ENCODE assay signal across 15 cellular contexts in the genomic region with DNA sequence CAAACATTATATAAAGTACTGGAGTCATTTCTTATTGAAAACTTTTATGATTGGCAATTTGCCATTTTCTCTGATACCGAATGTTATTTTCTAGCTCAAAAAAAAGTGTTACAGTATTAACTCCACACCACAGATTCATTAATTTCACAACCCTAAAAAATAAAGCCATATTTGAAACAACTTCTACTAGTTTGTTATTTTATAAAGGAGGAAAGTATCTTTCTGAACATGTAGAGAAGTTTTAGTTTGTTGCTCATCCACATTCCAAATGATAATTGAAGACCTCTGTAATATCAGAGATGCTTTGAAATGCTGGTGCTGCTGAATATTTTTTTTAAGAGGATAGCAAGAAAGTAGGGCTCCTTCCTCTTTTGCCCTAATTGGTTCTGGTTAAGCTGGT. TPM values are rescaled to one million over a fixed set of nuclear protein-coding genes. Genes with fewer than 3 reads are reported as not detected.
DNase-seq lines count a peak whose midpoint lies in the region; ATAC-seq and TF ChIP-seq lines count a peak whose summit lies in the region.
"Had no signal": no experiment of that assay in that cellular context is flagged by ENCODE, and none has a peak within 500 bp of the region (broad histone marks: within the 10 kb centered on the region; RNA-seq: fewer than 3 reads in every experiment).

No MANE protein-coding gene starts in this region.

- H3K4me3 ChIP-seq in IMR-90 (ENCODE audit: insufficient read depth, low read depth, low read length) (peak overlapping the region; percentile 99), choroid plexus epithelial cell (ENCODE audit: low read depth, low read length) (peak overlapping the region; percentile 94)

- no CpG with 5 or more reads among the region's 1 CpG for WGBS in IMR-90 (ENCODE audit: extremely low coverage in 2 of 2, insufficient read length in 1 of 2), 2 experiments

- TF ChIP-seq RAD21 in IMR-90 (IDR thresholded peaks at IDR 0.05; ENCODE audit: low read length), result no peak

- H3K27ac ChIP-seq in IMR-90 (ENCODE audit: insufficient read depth, low read length), result peak overlapping the region; percentile 97; the same call in 1 of the 2 replicates

- in situ Hi-C loops in IMR-90 (cut with MboI; ENCODE audit: low sequenced_read_pairs), result loop anchor here (25.0 kb wide), 1 partner anchor 1148 kb away; the partner anchor contains the start of gene C3orf38

- H3K27me3 Mint-ChIP-seq in nephron (ENCODE audit: low read depth), result peaks cover 25% of the 10 kb centered on the region
- H3K27me3 Mint-ChIP-seq in type B pancreatic cell, result peaks cover 27% of the 10 kb centered on the region

- peak overlapping the region; percentile 97 for H3K4me2 ChIP-seq in IMR-90 (ENCODE audit: low read depth, low read length)

- peak overlapping the region; percentile 95 for H2BK5ac ChIP-seq in IMR-90 (ENCODE audit: low read depth, low read length, poor library complexity, severe bottlenecking)

- H3K4ac ChIP-seq in IMR-90 (ENCODE audit: low read depth, low read length), result peak overlapping the region; percentile 37; the same call in 1 of the 2 replicates

- no peaks in the 10 kb centered on the region for H3K36me3 ChIP-seq in IMR-90 (ENCODE audit: control insufficient read depth, insufficient read depth, low read length)

- H3K79me1 ChIP-seq in IMR-90 (ENCODE audit: low read depth in 1 of 2, low read length in 2 of 2), result peaks cover 0 to 22% of the 10 kb centered on the region in 2 experiments; a peak in 2 of 4 replicates

- H3K4me1 ChIP-seq in IMR-90 (ENCODE audit: control insufficient read depth, insufficient read depth, low read length), result peaks cover 9% of the 10 kb centered on the region

- H4K8ac ChIP-seq in IMR-90 (ENCODE audit: low read depth in 2 of 2, low read length in 2 of 2), result peak overlapping the region in 1 of 2 experiments; percentile 68; a peak in 2 of 4 replicates

- H3K27ac Mint-ChIP-seq in nephron (peak overlapping the region in 2 of 3 experiments; percentile 54 to 61), type B pancreatic cell (peak overlapping the region; percentile 78)
- H3K27ac Mint-ChIP-seq: activated CD8-positive, alpha-beta T cell treated with anti-CD3 and anti-CD28 coated beads for 36 hours; dendritic cell treated with granulocyte-macrophage colony-stimulating factor and Interleukin-4, amounts not matched to agents 40 ng/mL and 50 ng/mL, for 4 days; IgD-negative memory B cell had no signal

- no peak overlapping the region for H2AK5ac ChIP-seq in IMR-90 (ENCODE audit: low read depth, low read length)

- TF ChIP-seq POLR2A in IMR-90 (IDR thresholded peaks at IDR 0.05; ENCODE audit: low read depth, low read length), result no peak

- no peak for TF ChIP-seq CTCF in IMR-90 (conservative IDR thresholded peaks at IDR 0.05; ENCODE audit: low read depth, low read length)
- no peak for TF ChIP-seq CTCF in choroid plexus epithelial cell (conservative IDR thresholded peaks at IDR 0.05; ENCODE audit: low read depth, low read length)
- no peak for TF ChIP-seq CTCF in nephron (IDR thresholded peaks at IDR 0.05; ENCODE audit: unreplicated experiment in 3 of 3)
- no peak for TF ChIP-seq CTCF in type B pancreatic cell (conservative IDR thresholded peaks at IDR 0.05)

- dilution Hi-C loops in IMR-90 (cut with HindIII; ENCODE audit: low sequenced_read_pairs, unreplicated experiment), result no loop called here

- intact Hi-C loops in IMR-90 (cut with micrococcal nuclease), result no loop called here

- H3K9me1 ChIP-seq in IMR-90 (ENCODE audit: insufficient read depth, low read length), result no peaks in the 10 kb centered on the region

- no peaks in the 10 kb centered on the region for H3K9me3 Mint-ChIP-seq in nephron
- peaks cover 5% of the 10 kb centered on the region for H3K9me3 Mint-ChIP-seq in type B pancreatic cell
- H3K9me3 Mint-ChIP-seq: dendritic cell treated with granulocyte-macrophage colony-stimulating factor and Interleukin-4, amounts not matched to agents 40 ng/mL and 50 ng/mL, for 4 days had no signal

- H3K4me1 Mint-ChIP-seq in nephron (peaks cover 47% of the 10 kb centered on the region), type B pancreatic cell (ENCODE audit: unreplicated experiment) (peaks cover 16% of the 10 kb centered on the region)
- H3K4me1 Mint-ChIP-seq: IgD-negative memory B cell had no signal

- no peak overlapping the region for H2AFZ ChIP-seq in IMR-90 (replicated peaks; ENCODE audit: low read length, poor library complexity)

- peak overlapping the region; percentile 34 for H4K91ac ChIP-seq in IMR-90 (ENCODE audit: insufficient read depth, low read depth, low read length)

- H3K36me3 Mint-ChIP-seq in nephron (ENCODE audit: low read depth) (no peaks in the 10 kb centered on the region), type B pancreatic cell (no peaks in the 10 kb centered on the region)
- H3K36me3 Mint-ChIP-seq: IgD-negative memory B cell had no signal

- H3K56ac ChIP-seq in IMR-90 (ENCODE audit: extremely low read depth, insufficient read depth, low read length), result peak overlapping the region; percentile 92; the same call in 1 of the 2 replicates

- ATAC-seq in IMR-90 (ENCODE audit: low read depth), result no peak
- ATAC-seq in GM21737 (IDR thresholded peaks at IDR 0.05; ENCODE audit: unreplicated experiment), result no peak
- ATAC-seq: activated CD8-positive, alpha-beta T cell treated with anti-CD3 and anti-CD28 coated beads for 36 hours had no signal

- H3K14ac ChIP-seq in IMR-90 (replicated peaks; ENCODE audit: low read depth, low read length), result peak overlapping the region; percentile 85

- H3K9ac ChIP-seq in IMR-90 (ENCODE audit: low read depth, low read length), result peak overlapping the region; percentile 99

- TSS peak; percentile 43 for BruUV-seq in IMR-90 (replicated peaks; lab: Mats Ljungman, UMichigan)

- peak overlapping the region; percentile 98 for H3K18ac ChIP-seq in IMR-90 (ENCODE audit: low read depth, low read length)

- peak overlapping the region; percentile 73; the same call in 1 of the 2 replicates for H3K23ac ChIP-seq in IMR-90 (ENCODE audit: low read depth, low read length)

- no peak for DNase-seq in IMR-90
- peak; percentile 43 for DNase-seq in choroid plexus epithelial cell (ENCODE audit: low read depth)
- no peak for DNase-seq in type B pancreatic cell (ENCODE audit: extremely low spot score, unreplicated experiment)
- DNase-seq in activated CD4-positive, alpha-beta T cell treated with anti-CD3 and anti-CD28 coated beads for 4 hours, result no peak
- no peak for DNase-seq in A172 (ENCODE audit: low spot score)
- DNase-seq: activated CD8-positive, alpha-beta T cell treated with anti-CD3 and anti-CD28 coated beads for 36 hours; activated naive CD4-positive, alpha-beta T cell treated with Interleukin-2 at 50 U/mL for 16 hours; NCI-H2029 treated with DMSO at 0.1 percent for 48 hours; stimulated activated CD4-positive, alpha-beta T cell treated with anti-CD3 and anti-CD28 coated beads, Interleukin-12 subunit alpha, Interleukin-12 subunit beta, amount 100 ng/mL, for 4 hours; stimulated activated CD8-positive, alpha-beta memory T cell treated with anti-CD3 and anti-CD28 coated beads, Interleukin-4, amount 100 ng/mL, for 48 hours; T-helper 1 cell had no signal

- peak overlapping the region; percentile 38; the same call in 1 of the 2 replicates for H2BK120ac ChIP-seq in IMR-90 (ENCODE audit: low read depth, low read length)

- H2BK15ac ChIP-seq in IMR-90 (ENCODE audit: low read depth, low read length), result no peak overlapping the region

- POLR2A ChIA-PET in IMR-90 (lab: Charles Lee; ENCODE audit: unreplicated experiment), result no interaction called here

- H2AK9ac ChIP-seq in IMR-90 (replicated peaks; ENCODE audit: low read depth, low read length, poor library complexity), result no peak overlapping the region

- no peaks in the 10 kb centered on the region for H3K27me3 ChIP-seq in IMR-90 (ENCODE audit: control insufficient read depth, insufficient read depth, low read length)

- H3K4me3 Mint-ChIP-seq in nephron (peak overlapping the region; percentile 72 to 91 (median 82)), type B pancreatic cell (peak overlapping the region; percentile 84)
- H3K4me3 Mint-ChIP-seq: activated CD8-positive, alpha-beta T cell treated with anti-CD3 and anti-CD28 coated beads for 36 hours; dendritic cell treated with granulocyte-macrophage colony-stimulating factor and Interleukin-4, amounts not matched to agents 40 ng/mL and 50 ng/mL, for 4 days; IgD-negative memory B cell had no signal

- CTCF ChIA-PET in IMR-90 (lab: Yijun Ruan, JAX), result interaction anchor here (0.6 to 0.9 kb wide), 2 partner anchors 33 to 172 kb away, joined by 3 read pairs; no protein-coding TSS in a partner anchor

- no peaks in the 10 kb centered on the region for H4K20me1 ChIP-seq in IMR-90 (ENCODE audit: insufficient read depth, low read length)

- no peaks in the 10 kb centered on the region for H3K9me3 ChIP-seq in IMR-90 (ENCODE audit: control insufficient read depth, insufficient read depth, low read length)

- no peak overlapping the region; the same call in none of the 2 replicates for H4K5ac ChIP-seq in IMR-90 (ENCODE audit: low read depth, low read length)

- no peak overlapping the region for H2BK20ac ChIP-seq in IMR-90 (ENCODE audit: low read depth, low read length)

TF ChIP-seq in IMR-90, 13 proteins besides CTCF, POLR2A, EP300 and RAD21:
- no peak for TF ChIP-seq RCOR1 (IDR thresholded peaks at IDR 0.05; ENCODE audit: insufficient replicate concordance, low read length)
- no peak for TF ChIP-seq RFX5 (IDR thresholded peaks at IDR 0.05; ENCODE audit: low read depth, low read length)

RNA-seq across cellular contexts. Expression of gene VGLL3, which starts 2.0 kb away (rescaled TPM):
- 96.7 and 97.3 TPM in 2 replicates for total RNA-seq in IMR-90 (2012; rRNA removed)
- polyA plus RNA-seq in IMR-90 (2012; rRNA removed), result 46.2 and 71.4 TPM in 2 replicates
- polyA plus RNA-seq in IMR-90 (2012; cell fraction: cytosol; rRNA removed), result 14.7 and 55.4 TPM in 2 replicates
- polyA plus RNA-seq in IMR-90 (2012; cell fraction: nucleus; rRNA removed; ENCODE audit: low replicate concordance), result 58.3 and 90.7 TPM in 2 replicates
- total RNA-seq in type B pancreatic cell (ENCODE audit: low replicate concordance), result 11.1 and 25.3 TPM in 2 replicates
- not detected in 2 replicates for total RNA-seq in A172 (2014; rRNA removed; shearing (Covaris generic))
- total RNA-seq: activated CD8-positive, alpha-beta T cell treated with anti-CD3 and anti-CD28 coated beads for 36 hours had no signal
- polyA plus RNA-seq: IgD-negative memory B cell had no signal

Comparison
In these comparisons a context has a peak if more than half of its experiments do, and no peak if none do; other contexts are left out.
1. RNA of gene VGLL3, which starts 2.0 kb away (total RNA-seq): 96.7 to 97.3 TPM in IMR-90 and 11.1 to 25.3 TPM in type B pancreatic cell; not detected in A172; every median in the first group is over 10 times any median in the second.